8 cellular contexts compared by ENCODE assay signal in the genomic region with DNA sequence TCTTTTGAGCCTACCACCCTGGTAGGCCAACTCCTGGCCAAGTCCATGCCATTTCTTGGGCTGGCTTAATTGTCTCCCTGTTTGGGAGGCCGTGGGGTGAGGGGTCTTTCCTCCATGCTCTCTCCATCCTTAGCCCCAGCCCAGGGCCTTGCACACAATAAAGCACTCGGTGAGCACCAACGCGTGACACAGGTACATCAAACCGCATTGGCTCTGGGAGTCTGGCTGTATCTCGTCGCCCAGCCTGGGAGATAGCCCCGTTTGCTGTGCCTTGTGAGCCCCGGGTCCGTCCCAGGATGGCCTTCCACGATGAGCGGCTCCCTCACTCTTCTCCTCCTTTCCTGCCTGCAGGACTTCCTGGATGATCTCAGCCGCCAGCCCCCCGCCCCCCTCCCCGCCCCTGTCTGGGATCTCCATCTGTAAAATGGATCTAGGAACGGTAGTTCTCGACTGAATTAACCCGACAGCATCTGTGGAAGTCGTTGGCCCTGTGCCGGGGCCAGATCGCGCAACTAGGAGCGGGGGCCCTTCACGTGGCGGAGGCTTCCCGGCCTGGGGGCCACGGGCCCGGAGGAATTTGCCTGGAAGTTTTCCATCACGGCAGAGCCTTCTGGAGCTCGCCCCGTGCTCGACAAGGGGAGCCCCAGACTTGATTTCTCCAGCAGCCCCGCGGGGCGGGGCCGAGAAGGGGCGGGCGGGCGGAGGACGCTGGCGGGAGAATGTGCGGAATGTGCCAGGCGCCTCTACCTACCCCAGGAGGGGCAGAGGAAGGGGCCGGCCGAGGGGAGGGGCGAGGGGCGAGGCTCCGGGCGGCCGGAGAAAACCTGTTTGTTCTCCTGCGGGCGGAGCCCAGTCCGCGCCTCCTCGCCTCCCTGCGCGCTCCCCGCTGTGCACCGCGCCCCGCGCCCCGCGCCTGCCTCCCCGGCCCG. TPM values are rescaled to one million over a fixed set of nuclear protein-coding genes. Genes with fewer than 3 reads are reported as not detected.
DNase-seq lines count a peak whose midpoint lies in the region; ATAC-seq and TF ChIP-seq lines count a peak whose summit lies in the region.

A gene (plus strand): TSS at position 852 of the 929 bp plus-strand sequence. CDS start 16,423 bp downstream, outside the sequence.

- no peaks in the 10 kb centered on the region for H3K9me3 ChIP-seq in adrenal gland (replicated peaks in 1 of 3)

- no peaks in the 10 kb centered on the region for H3K36me3 Mint-ChIP-seq in activated T-cell treated with anti-CD3 and anti-CD28 coated beads, Interleukin-2, amount 50 U/mL, for 72 hours (ENCODE audit: insufficient read depth in 2 of 2)
- no peaks in the 10 kb centered on the region for H3K36me3 Mint-ChIP-seq in type B pancreatic cell

- intact Hi-C loops in adrenal gland (cut with DNase I), result no loop called here

- peaks cover 34% of the 10 kb centered on the region for H3K27me3 Mint-ChIP-seq in activated T-cell treated with anti-CD3 and anti-CD28 coated beads, Interleukin-2, amount 50 U/mL, for 72 hours (ENCODE audit: low read depth)
- no peaks in the 10 kb centered on the region for H3K27me3 Mint-ChIP-seq in type B pancreatic cell

- no peaks in the 10 kb centered on the region for H3K9me3 Mint-ChIP-seq in activated T-cell treated with anti-CD3 and anti-CD28 coated beads, Interleukin-2, amount 50 U/mL, for 72 hours
- H3K9me3 Mint-ChIP-seq in type B pancreatic cell, result no peaks in the 10 kb centered on the region

- H3K4me3 Mint-ChIP-seq in activated T-cell treated with anti-CD3 and anti-CD28 coated beads, Interleukin-2, amount 50 U/mL, for 72 hours, result peak within 1 kb of the TSS in 1 of 2 donors; percentile 18
- H3K4me3 Mint-ChIP-seq in type B pancreatic cell, result peak within 1 kb of the TSS; percentile 80

- TF ChIP-seq CTCF in adrenal gland (IDR thresholded peaks at IDR 0.05), result no peak
- no peak for TF ChIP-seq CTCF in type B pancreatic cell (conservative IDR thresholded peaks at IDR 0.05)

- peak in 1 of 2 donors; percentile 24 for DNase-seq in activated T-cell treated with anti-CD3 and anti-CD28 coated beads, Interleukin-2, amount 50 U/mL, for 72 hours
- no peak for DNase-seq in activated T-cell treated with anti-CD3 and anti-CD28 coated beads, Interleukin-2, amount 50 U/mL, for 1 hour
- DNase-seq in adrenal gland (peak in 4 of 7 donors; percentile 35 to 65 (median 52)), islet precursor cell (peak; percentile 93), type B pancreatic cell (ENCODE audit: extremely low spot score, unreplicated experiment) (no peak), NCI-H2107 treated with DMSO at 0.1 percent for 48 hours (lab: John Stamatoyannopoulos, UW; ENCODE audit: unreplicated experiment) (no peak)
- no peak for DNase-seq in central memory CD4-positive, alpha-beta T cell
- no peak for DNase-seq in stimulated activated CD4-positive, alpha-beta T cell treated with anti-CD3 and anti-CD28 coated beads, Interleukin-1b, Interleukin-23, amount 100 ng/mL, for 48 hours

- no peak within 1 kb of the TSS for H3K27ac ChIP-seq in adrenal gland

- 15 to 95% (median 33%) methylated on average over 4 to 61 of the region's 66 CpGs for WGBS in adrenal gland, 4 donors

- no peaks in the 10 kb centered on the region for H3K36me3 ChIP-seq in adrenal gland (replicated peaks in 1 of 2)

- TF ChIP-seq POLR2A in adrenal gland (IDR thresholded peaks at IDR 0.05), result no peak

- H3K4me3 ChIP-seq in adrenal gland, result peak within 1 kb of the TSS in 1 of 4 donors; percentile 29

- H3K4me1 Mint-ChIP-seq in activated T-cell treated with anti-CD3 and anti-CD28 coated beads, Interleukin-2, amount 50 U/mL, for 72 hours (ENCODE audit: low read depth), result peaks cover 8% of the 10 kb centered on the region
- H3K4me1 Mint-ChIP-seq in type B pancreatic cell (ENCODE audit: unreplicated experiment), result peaks cover 5% of the 10 kb centered on the region

- peak; percentile 26 to 53 for ATAC-seq in activated T-cell treated with anti-CD3 and anti-CD28 coated beads, Interleukin-2, amount 50 U/mL, for 72 hours (replicated peaks in 1 of 2)

- H3K27ac Mint-ChIP-seq in activated T-cell treated with anti-CD3 and anti-CD28 coated beads, Interleukin-2, amount 50 U/mL, for 72 hours, result no peak within 1 kb of the TSS
- peak within 1 kb of the TSS; percentile 92 for H3K27ac Mint-ChIP-seq in type B pancreatic cell

- peaks cover 0 to 4% of the 10 kb centered on the region in 2 donors for H3K4me1 ChIP-seq in adrenal gland (replicated peaks in 1 of 2)

- H3K27me3 ChIP-seq in adrenal gland, result no peaks in the 10 kb centered on the region

RNA-seq across cellular contexts. Expression of the gene that starts here (rescaled TPM):
- 1 to 10 TPM; 3.8 to 5.2 TPM for total RNA-seq in activated T-cell treated with anti-CD3 and anti-CD28 coated beads, Interleukin-2, amount 50 U/mL, for 72 hours
- total RNA-seq in adrenal gland, result 100 to 1,000 TPM in 1 of 8 donors, 10 to 100 TPM in 2, 1 to 10 TPM in 5; 1.4 to 303 (median 9.9) TPM
- 100 to 1,000 TPM in 1 of 3 donors, 1 to 10 TPM in 2; 4.3 to 165 (median 4.8) TPM for polyA plus RNA-seq in adrenal gland
- total RNA-seq in type B pancreatic cell (ENCODE audit: low replicate concordance), result 45.4 and 99.1 TPM in 2 replicates

Comparison
In these comparisons a context has a peak if more than half of its experiments do, and no peak if none do; other contexts are left out.
1. DNase-seq: peak in adrenal gland (4 of 7) and islet precursor cell (single experiment); none in activated T-cell treated with anti-CD3 and anti-CD28 coated beads, Interleukin-2, amount 50 U/mL, for 1 hour (single experiment), type B pancreatic cell (single experiment), central memory CD4-positive, alpha-beta T cell (single experiment), stimulated activated CD4-positive, alpha-beta T cell treated with anti-CD3 and anti-CD28 coated beads, Interleukin-1b, Interleukin-23, amount 100 ng/mL, for 48 hours (single experiment) and NCI-H2107 treated with DMSO at 0.1 percent for 48 hours (single experiment).